Comparison of ENCODE assay signal across 14 cellular contexts in the genomic region with DNA sequence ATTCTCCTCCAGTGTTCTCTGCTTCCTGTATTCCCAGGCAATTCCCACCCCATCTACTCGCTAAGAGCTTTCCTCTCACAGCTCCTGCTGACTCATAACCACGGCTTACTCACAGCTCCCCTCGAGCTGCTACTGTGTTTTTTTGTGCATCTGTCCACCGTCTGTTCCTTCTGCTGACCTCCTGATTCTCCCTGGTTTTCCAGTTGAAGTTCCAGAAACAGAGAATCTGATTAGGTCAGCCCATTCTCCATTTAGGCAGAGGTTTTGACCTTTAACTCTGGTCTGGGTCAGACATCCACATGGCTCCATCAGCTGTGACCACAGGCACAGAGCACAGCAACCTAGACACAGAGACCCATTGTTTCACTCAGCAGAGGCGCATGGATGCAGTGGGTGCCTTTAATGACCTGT. TPM values are rescaled to one million over a fixed set of nuclear protein-coding genes. Genes with fewer than 3 reads are reported as not detected.
A peak's percentile ranks its signal among the peaks of the same experiment; 100 is the strongest.
DNase-seq lines count a peak whose midpoint lies in the region; ATAC-seq and TF ChIP-seq lines count a peak whose summit lies in the region.
"Had no signal": no experiment of that assay in that cellular context is flagged by ENCODE, and none has a peak within 500 bp of the region (broad histone marks: within the 10 kb centered on the region; RNA-seq: fewer than 3 reads in every experiment).

No MANE protein-coding gene starts in this region.

- in situ Hi-C loops in SK-MEL-5 (cut with HindIII; ENCODE audit: low pct_unique_long_range_greater_than_20kb, low sequenced_read_pairs), result no loop called here

- no peaks in the 10 kb centered on the region for H3K4me1 ChIP-seq in breast epithelium

- no peak overlapping the region for H3K4me3 ChIP-seq in breast epithelium
- H3K4me3 ChIP-seq: BLaER1 treated with 17β-estradiol and CSF1 and Interleukin-3, amounts not matched to agents 10 nM and 100 nM had no signal

- peaks cover 17% of the 10 kb centered on the region for H3K4me1 Mint-ChIP-seq in MCF 10A (ENCODE audit: insufficient read depth, unreplicated experiment)

- no peak for ATAC-seq in activated CD4-positive, CD25-positive, alpha-beta regulatory T cell treated with anti-CD3 and anti-CD28 coated beads, Interleukin-2, amount 50 U/mL, for 24 hours
- no peak for ATAC-seq in GM18520 (IDR thresholded peaks at IDR 0.05; ENCODE audit: unreplicated experiment)
- ATAC-seq: esophagus mucosa had no signal

- H3K27ac Mint-ChIP-seq in MCF 10A (ENCODE audit: low read depth, unreplicated experiment), result peak overlapping the region; percentile 69
- H3K27ac Mint-ChIP-seq: nephron; T-helper 2 cell treated with Interferon-gamma antibody and Interleukin-4, amounts not matched to agents 5 μg/mL and 100 μg/mL, for 36 hours had no signal

- no TSS peak for BruUV-seq in MCF 10A (replicated peaks; lab: Mats Ljungman, UMichigan)

- intact Hi-C loops in MCF 10A (cut with micrococcal nuclease), result loop anchor here (5.0 kb wide), 1 partner anchor 41 kb away; no protein-coding TSS in a partner anchor
- intact Hi-C loops in breast epithelium (cut with DNase I; ENCODE audit: low total_unique reads), result no loop called here

- H3K27ac ChIP-seq in breast epithelium, result peak overlapping the region in 1 of 2 donors; percentile 62
- H3K27ac ChIP-seq: BLaER1 treated with 17β-estradiol and CSF1 and Interleukin-3, amounts not matched to agents 10 nM and 100 nM had no signal

- H3K9me3 Mint-ChIP-seq in MCF 10A (ENCODE audit: unreplicated experiment), result no peaks in the 10 kb centered on the region
- H3K9me3 Mint-ChIP-seq: T-helper 2 cell treated with Interferon-gamma antibody and Interleukin-4, amounts not matched to agents 5 μg/mL and 100 μg/mL, for 36 hours had no signal

- TF ChIP-seq CTCF in MCF 10A (IDR thresholded peaks at IDR 0.05; ENCODE audit: unreplicated experiment), result no peak
- no peak for TF ChIP-seq CTCF in breast epithelium (IDR thresholded peaks at IDR 0.05)

- DNase-seq in MCF 10A (ENCODE audit: unreplicated experiment) (peak; percentile 91), breast epithelium (ENCODE audit: low spot score in 2 of 2) (no peak), SK-MEL-5 (ENCODE audit: low read depth, low spot score) (peak; percentile 87), fibroblast of the conjunctiva (ENCODE audit: low read depth) (peak; percentile 60), superior temporal gyrus (ENCODE audit: extremely low spot score) (peak; percentile 61), DMS79 treated with DMSO at 0.1 percent for 48 hours (lab: John Stamatoyannopoulos, UW) (no peak)
- DNase-seq: activated effector memory CD4-positive, alpha-beta T cell treated with anti-CD3 and anti-CD28 coated beads, Interleukin-2, amount 50 U/mL, for 16 hours; NCI-H1436 treated with DMSO at 0.1 percent for 48 hours had no signal

- H3K9me3 ChIP-seq in breast epithelium, result no peaks in the 10 kb centered on the region

- H3K27me3 ChIP-seq in breast epithelium, result no peaks in the 10 kb centered on the region

- CTCF ChIA-PET in MCF 10A (lab: Yijun Ruan, JAX), result interaction anchor here (0.9 to 1.1 kb wide), 3 partner anchors 14 to 141 kb away, joined by 3 to 4 read pairs (median 3); no protein-coding TSS in a partner anchor

- TF ChIP-seq POLR2A in breast epithelium (IDR thresholded peaks at IDR 0.05), result no peak

- no peaks in the 10 kb centered on the region for H3K36me3 Mint-ChIP-seq in MCF 10A (ENCODE audit: insufficient read depth, unreplicated experiment)

- POLR2A ChIA-PET in MCF 10A (lab: Yijun Ruan, JAX), result interaction anchor here (1.1 to 1.3 kb wide), 2 partner anchors 43 to 47 kb away, joined by 6 to 7 read pairs; no protein-coding TSS in a partner anchor

- H3K36me3 ChIP-seq in breast epithelium, result no peaks in the 10 kb centered on the region
- H3K36me3 ChIP-seq: BLaER1 treated with 17β-estradiol and CSF1 and Interleukin-3, amounts not matched to agents 10 nM and 100 nM had no signal

- no peak overlapping the region for H3K4me3 Mint-ChIP-seq in MCF 10A (ENCODE audit: unreplicated experiment)
- H3K4me3 Mint-ChIP-seq: nephron; T-helper 2 cell treated with Interferon-gamma antibody and Interleukin-4, amounts not matched to agents 5 μg/mL and 100 μg/mL, for 36 hours had no signal

- no peaks in the 10 kb centered on the region for H3K27me3 Mint-ChIP-seq in MCF 10A (ENCODE audit: insufficient read depth, unreplicated experiment)

RNA-seq across cellular contexts. Expression of a gene that starts 5.5 kb away (rescaled TPM):
- total RNA-seq in MCF 10A (2022) (38.2 and 45.1 TPM in 2 replicates), breast epithelium (10 to 100 TPM; 26.9 to 37.0 (median 29.2) TPM)
- total RNA-seq in SK-MEL-5 (2014; rRNA removed; shearing (Covaris generic)), result 50.4 and 64.8 TPM in 2 replicates
- polyA plus RNA-seq in SK-MEL-5 (2015; cell fraction: cytosol; rRNA removed), result 27.6 and 31.2 TPM in 2 replicates
- 13.0 and 25.2 TPM in 2 replicates for polyA plus RNA-seq in SK-MEL-5 (2015; cell fraction: nucleus; rRNA removed)

RNA-seq across cellular contexts. Expression of a gene that starts 45.7 kb away (rescaled TPM):
- 28.1 and 49.4 TPM in 2 replicates for total RNA-seq in MCF 10A (2022)
- 10 to 100 TPM; 10.7 to 15.5 (median 14.7) TPM for total RNA-seq in breast epithelium
- total RNA-seq in SK-MEL-5 (2014; rRNA removed; shearing (Covaris generic)), result 70.0 and 74.7 TPM in 2 replicates
- 78.2 and 120 TPM in 2 replicates for polyA plus RNA-seq in SK-MEL-5 (2015; cell fraction: cytosol; rRNA removed)
- polyA plus RNA-seq in SK-MEL-5 (2015; cell fraction: nucleus; rRNA removed), result 65.2 and 69.3 TPM in 2 replicates

Comparison
In these comparisons a context has a peak if more than half of its experiments do, and no peak if none do; other contexts are left out.
1. DNase-seq: peak in MCF 10A (single experiment), SK-MEL-5 (single experiment), fibroblast of the conjunctiva (single experiment) and superior temporal gyrus (single experiment); none in breast epithelium (0 of 2) and DMS79 treated with DMSO at 0.1 percent for 48 hours (single experiment).